ENCODE assay signal across 1 cellular context in genomic region chr4:151260526-151260925, GRCh38.
TF ChIP-seq lines count a peak whose summit lies in the region.

No MANE protein-coding gene starts in this region.

TF ChIP-seq in HepG2, 621 proteins besides CTCF, POLR2A, EP300 and RAD21:
- no peak for TF ChIP-seq AFF4 (CRISPR knock-in tag; IDR thresholded peaks at IDR 0.05)
- no peak for TF ChIP-seq HOXD1 (CRISPR knock-in tag; IDR thresholded peaks at IDR 0.05)
- no peak for TF ChIP-seq MTA1 (CRISPR knock-in tag; IDR thresholded peaks at IDR 0.05; ENCODE audit: borderline replicate concordance)
- TF ChIP-seq, protein P1, sequence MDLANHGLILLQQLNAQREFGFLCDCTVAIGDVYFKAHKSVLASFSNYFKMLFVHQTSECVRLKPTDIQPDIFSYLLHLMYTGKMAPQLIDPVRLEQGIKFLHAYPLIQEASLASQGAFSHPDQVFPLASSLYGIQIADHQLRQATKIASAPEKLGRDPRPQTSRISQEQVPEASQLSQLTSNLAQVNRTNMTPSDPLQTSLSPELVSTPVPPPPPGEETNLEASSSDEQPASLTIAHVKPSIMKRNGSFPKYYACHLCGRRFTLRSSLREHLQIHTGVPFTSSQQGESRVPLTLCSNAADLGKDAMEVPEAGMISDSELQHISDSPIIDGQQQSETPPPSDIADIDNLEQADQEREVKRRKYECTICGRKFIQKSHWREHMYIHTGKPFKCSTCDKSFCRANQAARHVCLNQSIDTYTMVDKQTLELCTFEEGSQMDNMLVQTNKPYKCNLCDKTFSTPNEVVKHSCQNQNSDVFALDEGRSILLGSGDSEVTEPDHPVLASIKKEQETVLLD (CRISPR knock-in tag; IDR thresholded peaks at IDR 0.05; ENCODE audit: low read depth) = no peak
- TF ChIP-seq BRCA1 (CRISPR knock-in tag; IDR thresholded peaks at IDR 0.05) = no peak
- TF ChIP-seq, protein P2, sequence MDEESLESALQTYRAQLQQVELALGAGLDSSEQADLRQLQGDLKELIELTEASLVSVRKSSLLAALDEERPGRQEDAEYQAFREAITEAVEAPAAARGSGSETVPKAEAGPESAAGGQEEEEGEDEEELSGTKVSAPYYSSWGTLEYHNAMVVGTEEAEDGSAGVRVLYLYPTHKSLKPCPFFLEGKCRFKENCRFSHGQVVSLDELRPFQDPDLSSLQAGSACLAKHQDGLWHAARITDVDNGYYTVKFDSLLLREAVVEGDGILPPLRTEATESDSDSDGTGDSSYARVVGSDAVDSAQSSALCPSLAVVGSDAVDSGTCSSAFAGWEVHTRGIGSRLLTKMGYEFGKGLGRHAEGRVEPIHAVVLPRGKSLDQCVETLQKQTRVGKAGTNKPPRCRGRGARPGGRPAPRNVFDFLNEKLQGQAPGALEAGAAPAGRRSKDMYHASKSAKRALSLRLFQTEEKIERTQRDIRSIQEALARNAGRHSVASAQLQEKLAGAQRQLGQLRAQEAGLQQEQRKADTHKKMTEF (CRISPR knock-in tag; IDR thresholded peaks at IDR 0.05) = no peak
- no peak for TF ChIP-seq NFKBIZ (CRISPR knock-in tag; IDR thresholded peaks at IDR 0.05)
- TF ChIP-seq ZFP36L2 (CRISPR knock-in tag; IDR thresholded peaks at IDR 0.05) = no peak
- TF ChIP-seq ARNT2 (CRISPR knock-in tag; IDR thresholded peaks at IDR 0.05; ENCODE audit: low read depth) = no peak
- TF ChIP-seq ZZZ3 (CRISPR knock-in tag; IDR thresholded peaks at IDR 0.05; ENCODE audit: borderline replicate concordance) = no peak
- no peak for TF ChIP-seq ZNF44 (CRISPR knock-in tag; IDR thresholded peaks at IDR 0.05)
- TF ChIP-seq EEA1 (CRISPR knock-in tag; IDR thresholded peaks at IDR 0.05; ENCODE audit: borderline replicate concordance) = no peak
- TF ChIP-seq, protein P3, sequence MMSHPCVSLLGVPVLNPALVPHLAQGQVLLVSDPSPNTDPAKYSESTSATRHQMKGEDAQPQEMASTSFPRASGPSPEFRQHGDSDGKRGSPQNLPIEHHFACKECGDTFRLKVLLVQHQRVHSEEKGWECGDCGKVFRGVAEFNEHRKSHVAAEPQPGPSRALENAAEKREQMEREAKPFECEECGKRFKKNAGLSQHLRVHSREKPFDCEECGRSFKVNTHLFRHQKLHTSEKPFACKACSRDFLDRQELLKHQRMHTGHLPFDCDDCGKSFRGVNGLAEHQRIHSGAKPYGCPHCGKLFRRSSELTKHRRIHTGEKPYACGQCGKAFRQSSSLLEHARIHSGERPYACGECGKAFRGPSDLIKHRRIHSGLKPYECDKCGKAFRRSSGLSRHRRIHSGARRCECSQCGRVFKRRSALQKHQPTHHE (CRISPR knock-in tag; IDR thresholded peaks at IDR 0.05; ENCODE audit: borderline replicate concordance) = no peak
- no peak for TF ChIP-seq CREBL2 (CRISPR knock-in tag; IDR thresholded peaks at IDR 0.05; ENCODE audit: borderline replicate concordance)
- TF ChIP-seq MIXL1 (CRISPR knock-in tag; IDR thresholded peaks at IDR 0.05) = no peak
- TF ChIP-seq AGO2 (optimal IDR thresholded peaks at IDR 0.05; ENCODE audit: low read depth, low read length) = no peak
